9 cellular contexts compared by ENCODE assay signal in the genomic region with DNA sequence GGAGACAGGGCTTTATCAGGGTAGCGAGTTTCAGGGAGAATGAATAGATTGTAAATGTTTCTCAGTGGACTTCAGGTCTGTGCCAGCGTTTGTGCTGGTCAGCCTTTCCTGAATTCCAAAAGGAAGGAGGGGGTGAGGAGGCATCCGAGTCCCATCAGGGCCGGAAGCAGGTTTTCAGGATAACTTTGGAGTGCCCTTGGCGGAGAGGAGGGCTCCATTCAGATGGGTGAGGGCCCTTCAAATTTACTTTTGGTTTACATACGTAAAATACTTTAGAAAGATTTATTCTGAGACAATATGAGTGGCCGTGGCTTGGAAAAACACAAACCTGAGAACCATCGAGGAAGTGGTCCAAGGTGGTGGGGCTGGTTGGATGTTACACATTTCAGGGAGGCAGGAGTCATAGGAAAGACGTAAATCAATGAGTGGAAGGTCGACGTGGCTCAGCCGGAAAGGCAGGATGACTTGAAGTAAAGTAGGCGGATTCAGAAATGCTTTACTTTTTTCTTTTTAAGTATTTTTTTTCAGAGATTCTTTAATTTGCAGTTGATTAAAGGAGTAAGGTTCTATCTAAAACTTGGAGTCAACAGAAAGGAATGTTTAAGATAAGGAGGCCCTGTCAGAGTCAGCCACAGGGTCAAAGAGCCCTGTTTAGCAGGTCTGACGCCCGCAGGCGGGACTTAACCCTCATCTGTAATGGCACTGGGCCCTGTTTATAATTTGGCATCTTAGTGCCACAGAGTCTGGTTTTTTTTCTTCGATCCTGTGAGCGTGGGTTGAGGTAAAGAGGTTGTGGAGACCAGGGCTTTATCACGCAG. TPM values are rescaled to one million over a fixed set of nuclear protein-coding genes. Genes with fewer than 3 reads are reported as not detected.
DNase-seq lines count a peak whose midpoint lies in the region; TF ChIP-seq lines count a peak whose summit lies in the region.
"Had no signal": no experiment of that assay in that cellular context is flagged by ENCODE, and none has a peak within 500 bp of the region (broad histone marks: within the 10 kb centered on the region; RNA-seq: fewer than 3 reads in every experiment).

No MANE protein-coding gene starts in this region.

- peak overlapping the region; percentile 46 for H3K27ac Mint-ChIP-seq in neural progenitor cell

- peaks cover 33% of the 10 kb centered on the region for H3K4me1 Mint-ChIP-seq in neural progenitor cell

- CTCF ChIA-PET in PC-9 (lab: Charles Lee) = no interaction called here

- in situ Hi-C loops in HAP-1 (cut with MboI; ENCODE audit: low sequenced_read_pairs) = no loop called here

- H3K27ac ChIP-seq in PC-9 (peak overlapping the region; percentile 95), neural progenitor cell (peak overlapping the region; percentile 39)
- H3K27ac ChIP-seq: epithelial cell of prostate had no signal

- no peaks in the 10 kb centered on the region for H3K9me2 ChIP-seq in PC-9 (ENCODE audit: insufficient read depth)

- BruUV-seq in PC-9 (replicated peaks; lab: Mats Ljungman, UMichigan) = TSS peak; percentile 17

- H3K4me3 ChIP-seq in PC-9 (peak overlapping the region; percentile 52; the same call in 1 of the 2 replicates), epithelial cell of esophagus (ENCODE audit: low read length) (no peak overlapping the region), neural progenitor cell (no peak overlapping the region), HAP-1 (no peak overlapping the region)

- H3K27me3 ChIP-seq in PC-9 (ENCODE audit: insufficient read depth, low read depth) = no peaks in the 10 kb centered on the region
- no peaks in the 10 kb centered on the region for H3K27me3 ChIP-seq in neural progenitor cell
- H3K27me3 ChIP-seq in HAP-1 (ENCODE audit: low read depth) = no peaks in the 10 kb centered on the region

- H3K4me1 ChIP-seq in PC-9 (replicated peaks; ENCODE audit: insufficient read depth) (peaks cover 94% of the 10 kb centered on the region), neural progenitor cell (peaks cover 27% of the 10 kb centered on the region), HAP-1 (peaks cover 13% of the 10 kb centered on the region)

- H3F3A ChIP-seq in PC-9 (ENCODE audit: insufficient read depth, low read depth) (peaks cover 76% of the 10 kb centered on the region), neural progenitor cell (ENCODE audit: low read depth) (peaks cover 6% of the 10 kb centered on the region)

- H3K9me3 ChIP-seq in PC-9 (ENCODE audit: insufficient read depth, low read depth) = no peaks in the 10 kb centered on the region
- no peaks in the 10 kb centered on the region for H3K9me3 ChIP-seq in neural progenitor cell (ENCODE audit: low read depth)
- H3K9me3 ChIP-seq in HAP-1 = no peaks in the 10 kb centered on the region

- peaks cover 4% of the 10 kb centered on the region; the same call in 1 of the 2 replicates for H3K36me3 ChIP-seq in PC-9 (ENCODE audit: low read depth)
- no peaks in the 10 kb centered on the region for H3K36me3 ChIP-seq in neural progenitor cell
- no peaks in the 10 kb centered on the region for H3K36me3 ChIP-seq in HAP-1 (replicated peaks)

- no peak overlapping the region for H3K4me3 Mint-ChIP-seq in neural progenitor cell

- DNase-seq in Daoy (ENCODE audit: low read depth) (peak; percentile 77), PC-9 (peak; percentile 90 to 99), epithelial cell of esophagus (ENCODE audit: low read depth) (peak; percentile 73), neural progenitor cell (ENCODE audit: low spot score) (no peak), HAP-1 (ENCODE audit: low spot score in 2 of 2) (no peak), GDM1 (lab: John Stamatoyannopoulos, UW) (no peak), NOMO-1 treated with DMSO at 0.1 percent for 48 hours (lab: John Stamatoyannopoulos, UW; ENCODE audit: unreplicated experiment) (no peak), NOMO-1 (lab: John Stamatoyannopoulos, UW; ENCODE audit: unreplicated experiment in 2 of 2) (no peak)

- POLR2A ChIA-PET in PC-9 (lab: Charles Lee; ENCODE audit: unreplicated experiment) = no interaction called here

- peak overlapping the region; percentile 92 for H3K4me2 ChIP-seq in PC-9
- H3K4me2 ChIP-seq in neural progenitor cell = no peak overlapping the region

- H3K79me2 ChIP-seq in PC-9 (ENCODE audit: low read depth) (peaks cover 73% of the 10 kb centered on the region), neural progenitor cell (ENCODE audit: low read depth) (peaks cover 22% of the 10 kb centered on the region)

- H4K20me1 ChIP-seq in PC-9 (ENCODE audit: insufficient read depth) = no peaks in the 10 kb centered on the region
- peaks cover 36% of the 10 kb centered on the region for H4K20me1 ChIP-seq in neural progenitor cell (ENCODE audit: low read depth)

- H2AFZ ChIP-seq in PC-9 (peak overlapping the region; percentile 49), neural progenitor cell (replicated peaks) (no peak overlapping the region)

- intact Hi-C loops in PC-9 (cut with micrococcal nuclease; ENCODE audit: unreplicated experiment) = no loop called here

- peaks cover 5% of the 10 kb centered on the region for H3K9me3 Mint-ChIP-seq in neural progenitor cell

- TF ChIP-seq CTCF in PC-9 (conservative IDR thresholded peaks at IDR 0.05) = no peak
- TF ChIP-seq CTCF in epithelial cell of esophagus (IDR thresholded peaks at IDR 0.05; ENCODE audit: insufficient read depth, low read depth, low read length, missing control alignments) = no peak
- no peak for TF ChIP-seq CTCF in neural progenitor cell (IDR thresholded peaks at IDR 0.05)

- H3K27me3 Mint-ChIP-seq in neural progenitor cell (ENCODE audit: insufficient read depth, low read depth) = peaks cover 2% of the 10 kb centered on the region

- no peak overlapping the region for H3K9ac ChIP-seq in neural progenitor cell

- peaks cover 18% of the 10 kb centered on the region for H3K36me3 Mint-ChIP-seq in neural progenitor cell

RNA-seq across cellular contexts. Expression of a gene that starts 32.8 kb away (rescaled TPM):
- 1.9 and 2.0 TPM in 2 replicates for total RNA-seq in Daoy (2014; rRNA removed; shearing (Covaris generic))
- total RNA-seq in PC-9 (2021) (65.6 and 92.2 TPM in 2 replicates), neural progenitor cell (ENCODE audit: low replicate concordance) (12.6 and 17.6 TPM in 2 replicates)

Comparison
In these comparisons a context has a peak if more than half of its experiments do, and no peak if none do; other contexts are left out.
1. DNase-seq: peak in Daoy (single experiment), PC-9 (2 of 2) and epithelial cell of esophagus (single experiment); none in neural progenitor cell (single experiment), HAP-1 (0 of 2), GDM1 (single experiment), NOMO-1 treated with DMSO at 0.1 percent for 48 hours (single experiment) and NOMO-1 (0 of 2).